Comparison of ENCODE assay signal across 1 cellular context in the genomic region with DNA sequence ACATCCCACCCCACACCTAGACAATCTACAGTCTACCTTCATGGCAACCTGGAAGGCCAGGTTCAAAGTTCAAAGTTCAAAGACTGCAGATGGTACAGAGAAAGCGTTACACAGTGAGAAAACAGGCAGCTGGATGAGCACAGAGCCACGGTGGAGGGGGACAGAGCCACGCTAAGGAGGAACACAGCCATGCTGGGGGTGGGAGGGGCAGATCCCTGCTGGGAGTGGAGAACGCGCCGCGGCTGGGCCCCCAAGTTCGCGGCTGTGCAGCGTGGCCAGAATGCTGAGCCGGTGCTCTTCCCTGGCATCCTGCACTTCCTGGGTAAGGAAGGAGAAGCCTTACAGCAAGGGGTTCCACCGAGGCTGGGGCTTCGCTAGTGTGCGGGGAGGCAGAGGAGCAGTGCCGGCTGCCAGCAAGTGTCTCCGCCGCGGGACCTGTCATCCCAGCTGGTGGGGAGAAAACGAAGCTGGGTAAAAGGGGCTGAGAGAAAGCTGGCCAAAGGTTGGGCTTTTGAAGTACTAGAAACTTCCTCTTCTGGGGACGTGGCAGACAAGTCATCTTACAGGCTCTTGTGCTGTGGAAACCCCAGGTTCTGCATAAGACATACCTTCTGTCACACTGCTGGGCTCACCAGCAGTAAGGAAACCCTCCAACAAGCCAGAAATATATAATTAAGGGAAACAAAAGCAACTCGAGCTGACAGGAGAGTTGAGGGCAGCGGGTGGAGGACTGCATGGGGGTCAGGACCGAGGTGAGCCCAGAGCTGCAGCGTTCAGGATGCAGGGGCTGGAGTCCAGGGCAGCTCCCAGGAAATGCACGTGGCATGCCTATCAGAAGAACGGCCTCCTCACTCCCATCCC.
A peak's percentile ranks its signal among the peaks of the same experiment; 100 is the strongest.
TF ChIP-seq lines count a peak whose summit lies in the region.

No MANE protein-coding gene starts in this region.

TF ChIP-seq in GM12878, 131 proteins besides CTCF, POLR2A, EP300 and RAD21 (continued from another document):
- TF ChIP-seq, protein P1, sequence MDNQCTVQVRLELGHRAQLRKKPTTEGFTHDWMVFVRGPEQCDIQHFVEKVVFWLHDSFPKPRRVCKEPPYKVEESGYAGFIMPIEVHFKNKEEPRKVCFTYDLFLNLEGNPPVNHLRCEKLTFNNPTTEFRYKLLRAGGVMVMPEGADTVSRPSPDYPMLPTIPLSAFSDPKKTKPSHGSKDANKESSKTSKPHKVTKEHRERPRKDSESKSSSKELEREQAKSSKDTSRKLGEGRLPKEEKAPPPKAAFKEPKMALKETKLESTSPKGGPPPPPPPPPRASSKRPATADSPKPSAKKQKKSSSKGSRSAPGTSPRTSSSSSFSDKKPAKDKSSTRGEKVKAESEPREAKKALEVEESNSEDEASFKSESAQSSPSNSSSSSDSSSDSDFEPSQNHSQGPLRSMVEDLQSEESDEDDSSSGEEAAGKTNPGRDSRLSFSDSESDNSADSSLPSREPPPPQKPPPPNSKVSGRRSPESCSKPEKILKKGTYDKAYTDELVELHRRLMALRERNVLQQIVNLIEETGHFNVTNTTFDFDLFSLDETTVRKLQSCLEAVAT (IDR thresholded peaks at IDR 0.05), result peak; percentile 76
- no peak for TF ChIP-seq MEF2B (IDR thresholded peaks at IDR 0.05; ENCODE audit: partially characterized antibody, poor library complexity, severe bottlenecking)
- no peak for TF ChIP-seq YY1 (IDR thresholded peaks at IDR 0.05; ENCODE audit: low read depth, low read length)
- TF ChIP-seq, protein P2, sequence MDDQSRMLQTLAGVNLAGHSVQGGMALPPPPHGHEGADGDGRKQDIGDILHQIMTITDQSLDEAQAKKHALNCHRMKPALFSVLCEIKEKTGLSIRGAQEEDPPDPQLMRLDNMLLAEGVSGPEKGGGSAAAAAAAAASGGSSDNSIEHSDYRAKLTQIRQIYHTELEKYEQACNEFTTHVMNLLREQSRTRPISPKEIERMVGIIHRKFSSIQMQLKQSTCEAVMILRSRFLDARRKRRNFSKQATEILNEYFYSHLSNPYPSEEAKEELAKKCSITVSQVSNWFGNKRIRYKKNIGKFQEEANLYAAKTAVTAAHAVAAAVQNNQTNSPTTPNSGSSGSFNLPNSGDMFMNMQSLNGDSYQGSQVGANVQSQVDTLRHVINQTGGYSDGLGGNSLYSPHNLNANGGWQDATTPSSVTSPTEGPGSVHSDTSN (IDR thresholded peaks at IDR 0.05; ENCODE audit: insufficient replicate concordance, low read depth, low read length), result no peak
- TF ChIP-seq, protein P3, sequence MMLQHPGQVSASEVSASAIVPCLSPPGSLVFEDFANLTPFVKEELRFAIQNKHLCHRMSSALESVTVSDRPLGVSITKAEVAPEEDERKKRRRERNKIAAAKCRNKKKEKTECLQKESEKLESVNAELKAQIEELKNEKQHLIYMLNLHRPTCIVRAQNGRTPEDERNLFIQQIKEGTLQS (IDR thresholded peaks at IDR 0.05; ENCODE audit: borderline replicate concordance, extremely low read depth, low read depth, low read length), result no peak
- no peak for TF ChIP-seq E2F8 (IDR thresholded peaks at IDR 0.05; ENCODE audit: low read depth, partially characterized antibody)
- no peak for TF ChIP-seq HDGF (IDR thresholded peaks at IDR 0.05)
- no peak for TF ChIP-seq MEF2A (IDR thresholded peaks at IDR 0.05; ENCODE audit: insufficient read depth, low read depth, low read length)
- no peak for TF ChIP-seq POU2F2 (IDR thresholded peaks at IDR 0.05; ENCODE audit: borderline replicate concordance, low read depth, low read length)
